8 cellular contexts compared by ENCODE assay signal in genomic region chr12:2034633-2035420, GRCh38.
DNase-seq lines count a peak whose midpoint lies in the region; ATAC-seq lines count a peak whose summit lies in the region.

No MANE protein-coding gene starts in this region.

- DNase-seq in GM03348 (ENCODE audit: low spot score) (peak; percentile 96), NCI-H2171 (lab: John Stamatoyannopoulos, UW) (peak; percentile 100), cerebellar cortex (ENCODE audit: low spot score) (peak; percentile 74), kidney glomerular epithelial cell (lab: John Stamatoyannopoulos, UW) (peak; percentile 36)
- DNase-seq in activated CD4-positive, CD25-positive, alpha-beta regulatory T cell treated with anti-CD3 and anti-CD28 coated beads, Interleukin-2, amount 50 U/mL, for 72 hours, result peak; percentile 92
- DNase-seq in stimulated activated CD4-positive, alpha-beta T cell treated with anti-CD3 and anti-CD28 coated beads, Interleukin-15, amount 100 ng/mL, for 24 hours, result peak; percentile 92

- peak; percentile 76 for ATAC-seq in HG02884 (IDR thresholded peaks at IDR 0.05; ENCODE audit: unreplicated experiment)
- no peak for ATAC-seq in HG03565 (IDR thresholded peaks at IDR 0.05; ENCODE audit: unreplicated experiment)

Comparison
In these comparisons a context has a peak if more than half of its experiments do, and no peak if none do; other contexts are left out.
1. DNase-seq: peak in every context shown above with its lines; median percentile 100 in NCI-H2171; 96 in GM03348; 92 in activated CD4-positive, CD25-positive, alpha-beta regulatory T cell treated with anti-CD3 and anti-CD28 coated beads, Interleukin-2, amount 50 U/mL, for 72 hours; 92 in stimulated activated CD4-positive, alpha-beta T cell treated with anti-CD3 and anti-CD28 coated beads, Interleukin-15, amount 100 ng/mL, for 24 hours; 74 in cerebellar cortex; 36 in kidney glomerular epithelial cell.